Comparison of ENCODE assay signal across 9 cellular contexts in the genomic region with DNA sequence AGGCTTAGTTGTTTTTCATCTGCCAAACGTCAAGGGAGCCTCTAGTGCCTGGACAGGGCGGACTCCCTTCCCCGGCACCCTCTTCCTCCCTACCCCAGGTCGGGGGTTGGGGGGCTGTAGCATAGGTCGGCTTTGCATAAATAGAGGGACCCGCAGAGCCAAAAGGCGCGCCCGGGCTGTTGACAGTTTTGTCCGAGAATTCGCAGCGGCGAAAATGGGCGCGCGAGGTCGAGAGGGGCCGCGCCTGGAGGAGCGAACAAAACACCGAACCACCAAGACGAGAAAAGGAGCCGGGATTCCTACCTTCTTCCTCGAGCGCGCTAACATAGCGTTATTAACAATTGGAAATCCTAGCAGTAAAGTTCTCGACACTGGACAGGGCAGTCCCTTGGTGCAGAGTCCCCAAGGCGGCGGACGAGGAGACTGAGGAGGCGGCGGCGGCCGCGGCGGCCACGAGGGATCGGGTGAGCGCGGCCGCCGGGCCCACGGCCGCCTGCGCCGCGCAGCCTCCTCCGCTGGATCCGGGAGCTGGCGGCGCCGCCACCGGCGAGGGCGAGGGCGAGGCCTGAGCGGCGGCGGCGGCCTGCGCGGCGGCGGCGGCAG. TPM values are rescaled to one million over a fixed set of nuclear protein-coding genes. Genes with fewer than 3 reads are reported as not detected.
DNase-seq lines count a peak whose midpoint lies in the region; ATAC-seq and TF ChIP-seq lines count a peak whose summit lies in the region.
"Had no signal": no experiment of that assay in that cellular context is flagged by ENCODE, and none has a peak within 500 bp of the region (broad histone marks: within the 10 kb centered on the region; RNA-seq: fewer than 3 reads in every experiment).

No MANE protein-coding gene starts in this region.

- no peak overlapping the region for H2BK12ac ChIP-seq in mesenchymal stem cell (ENCODE audit: low read length in 2 of 2)

- TF ChIP-seq CTCF in CD14-positive monocyte (IDR thresholded peaks at IDR 0.05): no peak
- TF ChIP-seq CTCF in colonic mucosa (IDR thresholded peaks at IDR 0.05): no peak

- H3K79me1 ChIP-seq in mesenchymal stem cell (replicated peaks; ENCODE audit: low read length, poor library complexity, severe bottlenecking): peaks cover 6% of the 10 kb centered on the region

- peak overlapping the region; percentile 14 for H2AFZ ChIP-seq in mesenchymal stem cell (ENCODE audit: low read depth, low read length)

- H3K4me3 Mint-ChIP-seq in CD14-positive monocyte: peak overlapping the region; percentile 77 to 89

- peak overlapping the region; percentile 68 for H2BK5ac ChIP-seq in mesenchymal stem cell (ENCODE audit: low read depth, low read length, poor library complexity, severe bottlenecking)

- H2AK5ac ChIP-seq in mesenchymal stem cell (ENCODE audit: low read length, severe bottlenecking): no peak overlapping the region

- no peak overlapping the region for H4K8ac ChIP-seq in mesenchymal stem cell (ENCODE audit: low read length)

- under 1% methylated on average over 43 of the region's 66 CpGs for WGBS in mesenchymal stem cell

- H3K27ac Mint-ChIP-seq in CD14-positive monocyte: no peak overlapping the region

- peak overlapping the region; percentile 71 to 76 for H3K4me3 ChIP-seq in mesenchymal stem cell (ENCODE audit: insufficient read depth in 1 of 2, low read depth in 1 of 2, low read length in 2 of 2)
- no peak overlapping the region for H3K4me3 ChIP-seq in colonic mucosa

- ATAC-seq in HG03039 (IDR thresholded peaks at IDR 0.05; ENCODE audit: unreplicated experiment): no peak

- peak overlapping the region; percentile 88 for H3K4me2 ChIP-seq in mesenchymal stem cell (ENCODE audit: low read length, poor library complexity, severe bottlenecking)

- H3K36me3 ChIP-seq in mesenchymal stem cell (ENCODE audit: control insufficient read depth in 1 of 2, insufficient read depth in 2 of 2, low read depth in 1 of 2, low read length in 2 of 2) (peaks cover 0 to 10% of the 10 kb centered on the region in 2 experiments), colonic mucosa (no peaks in the 10 kb centered on the region)
- H3K36me3 ChIP-seq: cardiac muscle cell had no signal

- H2BK15ac ChIP-seq in mesenchymal stem cell (ENCODE audit: low read depth, poor library complexity, severe bottlenecking): peak overlapping the region; percentile 97

- DNase-seq in CD14-positive monocyte (ENCODE audit: low spot score) (no peak), HK-2 (ENCODE audit: unreplicated experiment) (peak; percentile 32), amniotic epithelial cell (ENCODE audit: low read depth) (peak; percentile 23), mesenchymal stem cell (peak; percentile 37), colonic mucosa (no peak), GM19238 (ENCODE audit: insufficient read length, low spot score) (no peak), NCI-H2081 treated with DMSO at 0.1 percent for 48 hours (lab: John Stamatoyannopoulos, UW) (no peak)

- peaks cover 14% of the 10 kb centered on the region for H3K4me1 ChIP-seq in mesenchymal stem cell (ENCODE audit: control insufficient read depth, insufficient read depth, low read depth, low read length)
- H3K4me1 ChIP-seq in colonic mucosa: peaks cover 5% of the 10 kb centered on the region

- H3K4ac ChIP-seq in mesenchymal stem cell (ENCODE audit: low read depth in 1 of 2, low read length in 2 of 2): peak overlapping the region in 1 of 2 experiments; percentile 51

- peak overlapping the region; percentile 72 for H3K9ac ChIP-seq in mesenchymal stem cell (ENCODE audit: low read length)
- H3K9ac ChIP-seq in colonic mucosa (ENCODE audit: low read depth in 2 of 2, low read length in 2 of 2): no peak overlapping the region

- no peak overlapping the region for H3K14ac ChIP-seq in mesenchymal stem cell (ENCODE audit: low read length in 2 of 2)

- peaks cover 4% of the 10 kb centered on the region for H3K9me3 ChIP-seq in mesenchymal stem cell (ENCODE audit: control insufficient read depth, low read length)
- no peaks in the 10 kb centered on the region for H3K9me3 ChIP-seq in colonic mucosa

- H3K27ac ChIP-seq in mesenchymal stem cell (ENCODE audit: low read length, poor library complexity, severe bottlenecking) (peak overlapping the region; percentile 74), colonic mucosa (no peak overlapping the region)
- H3K27ac ChIP-seq: cardiac muscle cell had no signal

- H2BK120ac ChIP-seq in mesenchymal stem cell (ENCODE audit: low read depth, low read length): no peak overlapping the region

- peaks cover 3 to 53% (median 44%) of the 10 kb centered on the region in 7 donors for H3K9me3 Mint-ChIP-seq in CD14-positive monocyte

- peak overlapping the region; percentile 33 to 57 for H3K18ac ChIP-seq in mesenchymal stem cell (ENCODE audit: low read depth in 1 of 2, low read length in 2 of 2)

- H3K23ac ChIP-seq in mesenchymal stem cell (ENCODE audit: low read length in 2 of 2): peak overlapping the region in 1 of 2 experiments; percentile 89

- intact Hi-C loops in CD14-positive monocyte (cut with micrococcal nuclease) (no loop called here), colonic mucosa (cut with DNase I) (no loop called here)

- no peak overlapping the region for H4K91ac ChIP-seq in mesenchymal stem cell (ENCODE audit: low read length)

- H3K4me1 Mint-ChIP-seq in CD14-positive monocyte: peaks cover 26% of the 10 kb centered on the region

- H3K27me3 Mint-ChIP-seq in CD14-positive monocyte (ENCODE audit: low read depth in 3 of 3): peaks cover 84 to 90% (median 89%) of the 10 kb centered on the region in 3 donors

- peaks cover 28 to 83% of the 10 kb centered on the region in 2 experiments for H3K27me3 ChIP-seq in mesenchymal stem cell (ENCODE audit: control insufficient read depth in 1 of 2, insufficient read depth in 1 of 2, low read length in 2 of 2)
- H3K27me3 ChIP-seq in colonic mucosa: peaks cover 85% of the 10 kb centered on the region

- peaks cover 15 to 23% of the 10 kb centered on the region in 2 donors for H3K36me3 Mint-ChIP-seq in CD14-positive monocyte

RNA-seq across cellular contexts. Expression of gene FOXD1, which starts 1.8 kb away (rescaled TPM):
- not detected for polyA plus RNA-seq in CD14-positive monocyte
- 5.7 TPM for polyA plus RNA-seq in mesenchymal stem cell (2013, experiment 1 of 2)
- 5.4 TPM for polyA plus RNA-seq in mesenchymal stem cell (2013, experiment 2 of 2)
- total RNA-seq in colonic mucosa: under 1 TPM; 0.17 to 0.24 TPM
- total RNA-seq: cardiac muscle cell had no signal

RNA-seq across cellular contexts. Expression of gene BTF3, which starts 51.5 kb away (rescaled TPM):
- 100 to 1,000 TPM; 512 to 559 TPM for polyA plus RNA-seq in CD14-positive monocyte
- 1,135 TPM for polyA plus RNA-seq in mesenchymal stem cell (2013, experiment 1 of 2)
- 1,137 TPM for polyA plus RNA-seq in mesenchymal stem cell (2013, experiment 2 of 2)
- total RNA-seq in colonic mucosa: 100 to 1,000 TPM; 527 to 610 TPM

Comparison
In these comparisons a context has a peak if more than half of its experiments do, and no peak if none do; other contexts are left out.
1. DNase-seq: peak in HK-2 (single experiment), amniotic epithelial cell (single experiment) and mesenchymal stem cell (single experiment); none in CD14-positive monocyte (single experiment), colonic mucosa (single experiment), GM19238 (single experiment) and NCI-H2081 treated with DMSO at 0.1 percent for 48 hours (single experiment).